ENCODE assay signal across 33 cellular contexts in genomic region chr16:88713054-88713453, GRCh38. TPM values are rescaled to one million over a fixed set of nuclear protein-coding genes. Genes with fewer than 3 reads are reported as not detected.
"Had no signal": no experiment of that assay in that cellular context is flagged by ENCODE, and none has a peak within 500 bp of the region (broad histone marks: within the 10 kb centered on the region; RNA-seq: fewer than 3 reads in every experiment).

No MANE protein-coding gene starts in this region.

- H3K4me3 ChIP-seq: adrenal gland, body of pancreas, breast epithelium, Peyer's patch had no signal

- H3K27ac ChIP-seq: adrenal gland, body of pancreas, breast epithelium, Peyer's patch, WERI-Rb-1 had no signal

- H3K9me3 ChIP-seq: adrenal gland, body of pancreas, breast epithelium, Peyer's patch had no signal

- H3K36me3 ChIP-seq: WERI-Rb-1 had no signal

- DNase-seq: activated CD4-positive, alpha-beta memory T cell treated with anti-CD3 and anti-CD28 coated beads, Interleukin-2, amount 10 ng/mL, durations not matched to agents 7 days and 5 days; activated CD4-positive, alpha-beta T cell treated with anti-CD3 and anti-CD28 coated beads for 1 hour; activated CD4-positive, alpha-beta T cell treated with anti-CD3 and anti-CD28 coated beads for 48 hours; activated CD4-positive, CD25-positive, alpha-beta regulatory T cell; activated CD8-positive, alpha-beta memory T cell treated with anti-CD3 and anti-CD28 coated beads for 24 hours; activated CD8-positive, alpha-beta memory T cell treated with anti-CD3 and anti-CD28 coated beads, Interleukin-2, amount 10 ng/mL, durations not matched to agents 7 days and 5 days; activated CD8-positive, alpha-beta memory T cell treated with anti-CD3 and anti-CD28 coated beads, Interleukin-2, amount 50 U/mL, for 48 hours; activated gamma-delta T cell; activated naive CD4-positive, alpha-beta T cell treated with anti-CD3 and anti-CD28 coated beads for 36 hours; adrenal gland; body of pancreas; Kasumi-1; NCI-H1092 treated with DMSO at 0.1 percent for 48 hours; NCI-H1417; NCI-H146; NCI-H187; NCI-H2029 treated with DMSO at 0.1 percent for 48 hours; NCI-H2107; NCI-H2171; NCI-H510A; NCI-H526; NCI-H748 treated with DMSO at 0.1 percent for 48 hours; NK-92 treated with Interleukin-12 subunit alpha and Interleukin-12 subunit beta, amount 100 ng/mL, for 24 hours; PC-3; Peyer's patch; RPMI8226; SIG-M5; T1000; WERI-Rb-1 had no signal

- H3K4me1 ChIP-seq: adrenal gland, body of pancreas, breast epithelium, Peyer's patch had no signal

- H3K27me3 ChIP-seq: adrenal gland, body of pancreas, breast epithelium, Peyer's patch had no signal

- FAIRE-seq: astrocyte had no signal

- ATAC-seq: activated CD8-positive, alpha-beta memory T cell treated with anti-CD3 and anti-CD28 coated beads, Interleukin-2, amount 10 ng/mL, durations not matched to agents 7 days and 5 days; activated naive CD4-positive, alpha-beta T cell treated with anti-CD3 and anti-CD28 coated beads, Interleukin-2, amount 50 U/mL, for 72 hours; body of pancreas; PC-3 had no signal

RNA-seq across cellular contexts. Expression of gene SNAI3, which starts 26.7 kb away (rescaled TPM):
- total RNA-seq: SK-MEL-5 had no signal
